27 cellular contexts compared by ENCODE assay signal in genomic region chr3:10327592-10327991, GRCh38. TPM values are rescaled to one million over a fixed set of nuclear protein-coding genes. Genes with fewer than 3 reads are reported as not detected.
DNase-seq lines count a peak whose midpoint lies in the region; ATAC-seq, FAIRE-seq and TF ChIP-seq lines count a peak whose summit lies in the region.
"Had no signal": no experiment of that assay in that cellular context is flagged by ENCODE, and none has a peak within 500 bp of the region (broad histone marks: within the 10 kb centered on the region; RNA-seq: fewer than 3 reads in every experiment).

No MANE protein-coding gene starts in this region.

- TF ChIP-seq POLR2A in K562 (conservative IDR thresholded peaks at IDR 0.05), result no peak
- TF ChIP-seq POLR2A in spleen (IDR thresholded peaks at IDR 0.05), result no peak

- no peaks in the 10 kb centered on the region for H3K9me3 ChIP-seq in K562 (replicated peaks; ENCODE audit: control insufficient read depth, insufficient read depth, low read depth, low read length)
- no peaks in the 10 kb centered on the region for H3K9me3 ChIP-seq in osteoblast (ENCODE audit: low read depth, low read length)
- H3K9me3 ChIP-seq in spleen, result no peaks in the 10 kb centered on the region
- H3K9me3 ChIP-seq: BE2C, BLaER1 had no signal

- H3K27ac ChIP-seq in K562 (ENCODE audit: extremely low read depth, low read depth, low read length), result no peak overlapping the region
- H3K27ac ChIP-seq in osteoblast (ENCODE audit: low read depth, low read length), result no peak overlapping the region
- no peak overlapping the region for H3K27ac ChIP-seq in spleen
- H3K27ac ChIP-seq: BLaER1 had no signal

- ATAC-seq in K562, result no peak
- ATAC-seq in HG03025 (IDR thresholded peaks at IDR 0.05; ENCODE audit: low FRiP score, unreplicated experiment), result no peak

- no peak for TF ChIP-seq EP300 in K562 (IDR thresholded peaks at IDR 0.05; ENCODE audit: low read length)

- H3K36me3 ChIP-seq in K562 (ENCODE audit: control insufficient read depth, insufficient read depth, low read length) (no peaks in the 10 kb centered on the region), osteoblast (ENCODE audit: insufficient read depth, low read length) (no peaks in the 10 kb centered on the region), spleen (no peaks in the 10 kb centered on the region)
- H3K36me3 ChIP-seq: BE2C had no signal

- no peak overlapping the region for H3K4me3 ChIP-seq in K562
- H3K4me3 ChIP-seq in osteoblast (ENCODE audit: insufficient read depth, low read length), result no peak overlapping the region
- no peak overlapping the region for H3K4me3 ChIP-seq in spleen
- H3K4me3 ChIP-seq: BLaER1 had no signal

- H3K4me2 ChIP-seq in K562 (ENCODE audit: insufficient read depth, low read length) (no peak overlapping the region), osteoblast (ENCODE audit: insufficient read depth, low read length) (no peak overlapping the region)
- H3K4me2 ChIP-seq: BLaER1 had no signal

- TF ChIP-seq RAD21 in K562 (CRISPR knock-in tag; conservative IDR thresholded peaks at IDR 0.05 in 1 of 2, IDR thresholded peaks at IDR 0.05 in 1 of 2), result no peak

- H3K4me1 ChIP-seq in K562 (replicated peaks in 1 of 2; ENCODE audit: control insufficient read depth in 2 of 2, insufficient read depth in 2 of 2, low read length in 2 of 2) (peaks cover 0 to 8% of the 10 kb centered on the region in 2 experiments; a peak in 3 of 5 replicates), osteoblast (ENCODE audit: insufficient read depth, low read length) (no peaks in the 10 kb centered on the region), spleen (no peaks in the 10 kb centered on the region)
- H3K4me1 ChIP-seq: BE2C had no signal

- no peak for TF ChIP-seq CTCF in K562 (IDR thresholded peaks at IDR 0.05 in 2 of 3, conservative IDR thresholded peaks at IDR 0.05 in 1 of 3; ENCODE audit: insufficient read depth in 2 of 3, low read depth in 1 of 3, low read length in 3 of 3)
- no peak for TF ChIP-seq CTCF in osteoblast (IDR thresholded peaks at IDR 0.05; ENCODE audit: extremely low read depth, low read depth, low read length)
- no peak for TF ChIP-seq CTCF in spleen (IDR thresholded peaks at IDR 0.05 in 8 of 11, conservative IDR thresholded peaks at IDR 0.05 in 3 of 11)

- H3K9ac ChIP-seq in K562 (ENCODE audit: insufficient read depth in 1 of 2, low read depth in 2 of 2, low read length in 2 of 2), result no peak overlapping the region
- H3K9ac ChIP-seq: BLaER1 had no signal

- DNase-seq in K562 (ENCODE audit: extremely low read depth in 1 of 4, low spot score in 3 of 4), result no peak
- DNase-seq in osteoblast (ENCODE audit: insufficient read length, low spot score, missing footprints), result peak; percentile 15
- DNase-seq in spleen, result peak; percentile 41
- no peak for DNase-seq in RKO (ENCODE audit: low spot score)
- no peak for DNase-seq in GF-D8 (lab: John Stamatoyannopoulos, UW)
- DNase-seq: 8988T; ACHN; BE2C; C1 segment of cervical spinal cord; CD4-positive, alpha-beta memory T cell; CD4-positive, CD25-positive, alpha-beta regulatory T cell; COR-L47; DMS 273 treated with DMSO at 0.1 percent for 48 hours; DMS153; DMS53; DMS79; DND-41; EL; GDM1 had no signal

- WGBS in K562 (ENCODE audit: insufficient coverage, low coverage, missing lambda C conversion rate), result 4% methylated on average over 10 of the region's 10 CpGs
- 66 to 81% (median 67%) methylated on average over 10 of the region's 10 CpGs for WGBS in spleen, 5 donors

- in situ Hi-C loops in K562 (cut with MboI), result no loop called here

- H3K9me1 ChIP-seq in K562 (ENCODE audit: control insufficient read depth, insufficient read depth, low read length), result peaks cover 3% of the 10 kb centered on the region

- FAIRE-seq in K562 (lab: Jason Lieb, UNC), result peak; percentile 15
- FAIRE-seq: A204.1, GM12891, GM19239 had no signal

- H3K27me3 ChIP-seq in K562 (ENCODE audit: control insufficient read depth in 2 of 2, insufficient read depth in 2 of 2, low read length in 2 of 2), result peaks cover 67 to 80% of the 10 kb centered on the region in 2 experiments
- peaks cover 80% of the 10 kb centered on the region for H3K27me3 ChIP-seq in osteoblast (ENCODE audit: insufficient read depth, low read length)
- H3K27me3 ChIP-seq in spleen (replicated peaks in 1 of 7), result peaks cover 0 to 40% (median 0%) of the 10 kb centered on the region in 7 donors
- H3K27me3 ChIP-seq: BE2C, BLaER1 had no signal

- no peaks in the 10 kb centered on the region; the same call in none of the 2 replicates for H4K20me1 ChIP-seq in K562 (replicated peaks; ENCODE audit: control insufficient read depth, insufficient read depth, low read length)
- no peaks in the 10 kb centered on the region for H4K20me1 ChIP-seq in osteoblast (ENCODE audit: insufficient read depth, low read length)
- H4K20me1 ChIP-seq: BLaER1 had no signal

- H3K79me2 ChIP-seq in K562 (ENCODE audit: control insufficient read depth, insufficient read depth, low read length), result no peaks in the 10 kb centered on the region
- H3K79me2 ChIP-seq in osteoblast (ENCODE audit: insufficient read depth, low read length), result no peaks in the 10 kb centered on the region

- intact Hi-C loops in K562 (cut with micrococcal nuclease), result loop anchor here (10.0 kb wide), 1 partner anchor 603 kb away; no protein-coding TSS in a partner anchor
- intact Hi-C loops in spleen (cut with DNase I; ENCODE audit: low total_unique reads), result no loop called here

- POLR2A ChIA-PET in K562 (lab: Yijun Ruan, JAX), result no interaction called here

- no TSS peak for BruUV-seq in K562 (replicated peaks; lab: Mats Ljungman, UMichigan)

- H2AFZ ChIP-seq in K562 (ENCODE audit: low read depth, low read length) (no peak overlapping the region), osteoblast (ENCODE audit: low read length) (no peak overlapping the region)

- CTCF ChIA-PET in K562 (lab: Yijun Ruan, JAX; ENCODE audit: low intra/inter-chr PET ratio), result interaction anchor here (0.6 kb wide), 1 partner anchor 521 kb away, joined by 3 read pairs; no protein-coding TSS in a partner anchor

TF ChIP-seq in K562, 482 proteins besides CTCF, POLR2A, EP300 and RAD21:
- TF ChIP-seq EZH2 (IDR thresholded peaks at IDR 0.05; ENCODE audit: borderline replicate concordance, low read depth, low read length), result peak; percentile 96
- no peak for TF ChIP-seq ZNF830 (CRISPR knock-in tag; IDR thresholded peaks at IDR 0.05)

RNA-seq across cellular contexts. Expression of gene SEC13, which starts 6.7 kb away (rescaled TPM):
- total RNA-seq in K562 (2011; cell fraction: chromatin; rRNA removed; ENCODE audit: low replicate concordance), result 285 and 425 TPM in 2 replicates
- total RNA-seq in K562 (2011; cell fraction: nucleolus; rRNA removed), result 250 and 265 TPM in 2 replicates
- total RNA-seq in K562 (2011; cell fraction: nucleoplasm; rRNA removed), result 278 and 337 TPM in 2 replicates
- 256 and 318 TPM in 2 replicates for total RNA-seq in K562 (2014; rRNA removed)
- 124 and 145 TPM in 2 replicates for total RNA-seq in K562 (2014; rRNA removed; fragmentation: Illumina TruSeq; extraction: Trizol)
- total RNA-seq in K562 (2015; rRNA removed; fragmentation: Illumina TruSeq; extraction: Trizol), result 192 and 196 TPM in 2 replicates
- total RNA-seq in K562 (2021), result 199 and 209 TPM in 2 replicates
- polyA plus RNA-seq in K562 (2011; rRNA removed), result 199 and 308 TPM in 2 replicates
- polyA plus RNA-seq in K562 (2011; cell fraction: cytosol; rRNA removed), result 331 and 334 TPM in 2 replicates
- 250 and 306 TPM in 2 replicates for polyA plus RNA-seq in K562 (2011; cell fraction: nucleus; rRNA removed)
- polyA plus RNA-seq in K562 (2012), result 186 and 201 TPM in 2 replicates
- polyA plus RNA-seq in K562 (2014; fragmentation: Illumina TruSeq; extraction: Trizol), result 274 and 284 TPM in 2 replicates
- 100 to 1,000 TPM in 1 of 2 experiments, 10 to 100 TPM in 1; 71.5 to 116 TPM for polyA plus RNA-seq in K562 (2014; fragmentation: Nextera tagmentation; extraction: Ambion mirVana)
- polyA plus RNA-seq in K562 (2014; rRNA removed), result 152 and 181 TPM in 2 replicates
- 268 and 286 TPM in 2 replicates for polyA minus RNA-seq in K562 (2011; rRNA and poly(A)+ RNA removed)
- 204 and 250 TPM in 2 replicates for polyA minus RNA-seq in K562 (2011; cell fraction: cytosol; rRNA and poly(A)+ RNA removed)
- 102 and 172 TPM in 2 replicates for polyA minus RNA-seq in K562 (2011; cell fraction: nucleus; rRNA and poly(A)+ RNA removed)
- total RNA-seq in osteoblast, result 201 and 204 TPM in 2 replicates
- total RNA-seq in spleen, result 100 to 1,000 TPM in 1 of 7 donors, 10 to 100 TPM in 6; 61.6 to 115 (median 71.2) TPM
- 10 to 100 TPM; 52.1 to 78.7 (median 68.0) TPM for polyA plus RNA-seq in spleen

RNA-seq across cellular contexts. Expression of gene GHRL, which starts 34.8 kb away (rescaled TPM):
- total RNA-seq in K562 (2011; cell fraction: chromatin; rRNA removed; ENCODE audit: low replicate concordance), result 1.2 and 1.5 TPM in 2 replicates
- 0.83 and 1.1 TPM in 2 replicates for total RNA-seq in K562 (2011; cell fraction: nucleolus; rRNA removed)
- total RNA-seq in K562 (2011; cell fraction: nucleoplasm; rRNA removed), result 0.84 and 1.6 TPM in 2 replicates
- total RNA-seq in K562 (2014; rRNA removed), result 0.45 TPM in 1 of 2 replicates, not detected in the other
- total RNA-seq in K562 (2014; rRNA removed; fragmentation: Illumina TruSeq; extraction: Trizol), result not detected in 2 replicates
- 0.60 TPM in 1 of 2 replicates, not detected in the other for total RNA-seq in K562 (2015; rRNA removed; fragmentation: Illumina TruSeq; extraction: Trizol)
- total RNA-seq in K562 (2021), result 0.29 and 0.34 TPM in 2 replicates
- 0.08 and 0.09 TPM in 2 replicates for polyA plus RNA-seq in K562 (2011; rRNA removed)
- polyA plus RNA-seq in K562 (2011; cell fraction: cytosol; rRNA removed), result 0.06 TPM in 1 of 2 replicates, not detected in the other
- 0.35 and 0.75 TPM in 2 replicates for polyA plus RNA-seq in K562 (2011; cell fraction: nucleus; rRNA removed)
- polyA plus RNA-seq in K562 (2012), result 0.51 and 0.53 TPM in 2 replicates
- polyA plus RNA-seq in K562 (2014; fragmentation: Illumina TruSeq; extraction: Trizol), result 0.15 TPM in 1 of 2 replicates, not detected in the other
- polyA plus RNA-seq in K562 (2014; fragmentation: Nextera tagmentation; extraction: Ambion mirVana), result not detected
- 0.16 and 0.19 TPM in 2 replicates for polyA plus RNA-seq in K562 (2014; rRNA removed)
- 0.21 TPM in 1 of 2 replicates, not detected in the other for polyA minus RNA-seq in K562 (2011; rRNA and poly(A)+ RNA removed)
- polyA minus RNA-seq in K562 (2011; cell fraction: cytosol; rRNA and poly(A)+ RNA removed), result not detected in 2 replicates
- 0.22 TPM in 1 of 2 replicates, not detected in the other for polyA minus RNA-seq in K562 (2011; cell fraction: nucleus; rRNA and poly(A)+ RNA removed)
- under 0.01 TPM in 1 of 2 replicates, not detected in the other for total RNA-seq in osteoblast
- 1 to 10 TPM; 1.1 to 8.0 (median 3.8) TPM for total RNA-seq in spleen
- 1 to 10 TPM; 3.6 to 6.6 (median 5.0) TPM for polyA plus RNA-seq in spleen
- total RNA-seq: Daoy, G401 had no signal
- polyA plus RNA-seq: AG04450 had no signal

Comparison
In these comparisons a context has a peak if more than half of its experiments do, and no peak if none do; other contexts are left out.
1. DNase-seq: peak in osteoblast (single experiment) and spleen (single experiment); none in K562 (0 of 4), RKO (single experiment) and GF-D8 (single experiment).